In genomic region chr11:17036666-17037658, GRCh38 we compare ENCODE assay signal across 15 cellular contexts. TPM values are rescaled to one million over a fixed set of nuclear protein-coding genes. Genes with fewer than 3 reads are reported as not detected.
A peak's percentile ranks its signal among the peaks of the same experiment; 100 is the strongest.
DNase-seq lines count a peak whose midpoint lies in the region; ATAC-seq, FAIRE-seq and TF ChIP-seq lines count a peak whose summit lies in the region.
"Had no signal": no experiment of that assay in that cellular context is flagged by ENCODE, and none has a peak within 500 bp of the region (broad histone marks: within the 10 kb centered on the region; RNA-seq: fewer than 3 reads in every experiment).

No MANE protein-coding gene starts in this region.

- H3K9me3 ChIP-seq in Loucy (ENCODE audit: insufficient read depth, low read depth, low read length) (no peaks in the 10 kb centered on the region), pancreas (no peaks in the 10 kb centered on the region), tibial nerve (peaks cover 0 to 4% (median 0%) of the 10 kb centered on the region in 4 donors)
- H3K9me3 ChIP-seq: testis had no signal

- no peaks in the 10 kb centered on the region for H3K9me2 ChIP-seq in Loucy (replicated peaks; ENCODE audit: low read depth, low read length)

- no peak for TF ChIP-seq POLR2A in tibial nerve (IDR thresholded peaks at IDR 0.05)

- no peaks in the 10 kb centered on the region for H3F3A ChIP-seq in Loucy (ENCODE audit: low read depth)

- no peaks in the 10 kb centered on the region for H3K27me3 ChIP-seq in Loucy (ENCODE audit: insufficient read depth, low read length, poor library complexity, severe bottlenecking)
- H3K27me3 ChIP-seq in pancreas = no peaks in the 10 kb centered on the region
- H3K27me3 ChIP-seq in tibial nerve = no peaks in the 10 kb centered on the region
- H3K27me3 ChIP-seq: testis had no signal

- intact Hi-C loops in pancreas (cut with DNase I) = no loop called here

- no peak for TF ChIP-seq EP300 in tibial nerve (IDR thresholded peaks at IDR 0.05)

- WGBS in pancreas, 2 donors = 72% methylated on average over 6 of the region's 6 CpGs
- WGBS in tibial nerve, 2 donors = 84 to 87% methylated on average over 5 to 6 of the region's 6 CpGs

- TF ChIP-seq CTCF in Loucy (conservative IDR thresholded peaks at IDR 0.05; ENCODE audit: low read length) = peak; percentile 50
- peak in 3 of 4 donors; percentile 11 to 35 (median 34) for TF ChIP-seq CTCF in pancreas (IDR thresholded peaks at IDR 0.05)
- no peak for TF ChIP-seq CTCF in tibial nerve (IDR thresholded peaks at IDR 0.05)

- no peaks in the 10 kb centered on the region for H4K20me1 ChIP-seq in Loucy (ENCODE audit: insufficient read depth, low read length, poor library complexity, severe bottlenecking)

- ATAC-seq in pancreas = peak; percentile 77 to 97 (median 90)

- no peaks in the 10 kb centered on the region for H3K79me2 ChIP-seq in Loucy (ENCODE audit: insufficient read depth, low read length)

- no peaks in the 10 kb centered on the region for H3K4me1 ChIP-seq in Loucy (ENCODE audit: insufficient read depth, low read length, poor library complexity, severe bottlenecking)
- peaks cover 0 to 5% (median 5%) of the 10 kb centered on the region in 3 donors for H3K4me1 ChIP-seq in pancreas
- no peaks in the 10 kb centered on the region for H3K4me1 ChIP-seq in tibial nerve
- H3K4me1 ChIP-seq: testis had no signal

- no peak for FAIRE-seq in pancreas (lab: Jason Lieb, UNC)

- H2AFZ ChIP-seq in Loucy (ENCODE audit: low read length) = no peak overlapping the region

- H3K36me3 ChIP-seq in Loucy (ENCODE audit: insufficient read depth, low read length) (no peaks in the 10 kb centered on the region), pancreas (no peaks in the 10 kb centered on the region), tibial nerve (peaks cover 0 to 22% (median 0%) of the 10 kb centered on the region in 3 donors)

- H3K27ac ChIP-seq in pancreas (no peak overlapping the region), tibial nerve (no peak overlapping the region)
- H3K27ac ChIP-seq: skin epidermis, testis had no signal

- DNase-seq in DMS53 (lab: John Stamatoyannopoulos, UW) (peak; percentile 20), DMS53 treated with DMSO at 0.1 percent for 48 hours (lab: John Stamatoyannopoulos, UW; ENCODE audit: unreplicated experiment) (no peak), cerebellar cortex (ENCODE audit: low spot score) (peak; percentile 20), pancreas (peak in 3 of 6 donors; percentile 43 to 67 (median 47)), HPDE6-E6E7 (ENCODE audit: extremely low spot score) (no peak), NOMO-1 (lab: John Stamatoyannopoulos, UW; ENCODE audit: unreplicated experiment in 2 of 2) (no peak), tibial nerve (ENCODE audit: low spot score in 2 of 2) (no peak)
- DNase-seq: activated CD4-positive, CD25-positive, alpha-beta regulatory T cell; aorta; effector CD4-positive, alpha-beta T cell; NCI-H187; NCI-H82; testis had no signal

- H3K4me2 ChIP-seq in Loucy (ENCODE audit: low read depth, low read length, poor library complexity, severe bottlenecking) = no peak overlapping the region

- H3K4me3 ChIP-seq in Loucy (ENCODE audit: low read length, poor library complexity, severe bottlenecking) (no peak overlapping the region), pancreas (no peak overlapping the region), tibial nerve (no peak overlapping the region)
- H3K4me3 ChIP-seq: skin epidermis, testis had no signal

- no peak overlapping the region for H3K9ac ChIP-seq in Loucy (ENCODE audit: low read depth, low read length, poor library complexity, severe bottlenecking)

RNA-seq across cellular contexts. Expression of gene PLEKHA7, which starts 22.7 kb away (rescaled TPM):
- 10 to 100 TPM; 14.9 to 29.9 (median 20.0) TPM for total RNA-seq in pancreas
- 10 to 100 TPM; 18.7 to 21.3 TPM for polyA plus RNA-seq in pancreas
- 10 to 100 TPM; 41.6 to 56.7 (median 50.1) TPM for total RNA-seq in tibial nerve

RNA-seq across cellular contexts. Expression of gene RPS13, which starts 40.5 kb away (rescaled TPM):
- total RNA-seq in pancreas (100 to 1,000 TPM; 504 to 802 (median 607) TPM), tibial nerve (1,000 to 10,000 TPM; 1,083 to 1,911 (median 1,362) TPM)
- 1,000 to 10,000 TPM; 1,092 to 1,177 TPM for polyA plus RNA-seq in pancreas

Comparison
In these comparisons a context has a peak if more than half of its experiments do, and no peak if none do; other contexts are left out.
1. DNase-seq: peak in DMS53 (single experiment) and cerebellar cortex (single experiment); none in DMS53 treated with DMSO at 0.1 percent for 48 hours (single experiment), HPDE6-E6E7 (single experiment), NOMO-1 (0 of 2) and tibial nerve (0 of 2).
2. CTCF ChIP-seq: peak in Loucy (single experiment) and pancreas (3 of 4); none in tibial nerve (0 of 5).